ENCODE assay signal across 24 cellular contexts in genomic region chr11:113685650-113686349, GRCh38. TPM values are rescaled to one million over a fixed set of nuclear protein-coding genes. Genes with fewer than 3 reads are reported as not detected.
DNase-seq lines count a peak whose midpoint lies in the region; ATAC-seq and TF ChIP-seq lines count a peak whose summit lies in the region.
"Had no signal": no experiment of that assay in that cellular context is flagged by ENCODE, and none has a peak within 500 bp of the region (broad histone marks: within the 10 kb centered on the region; RNA-seq: fewer than 3 reads in every experiment).

No MANE protein-coding gene starts in this region.

- H3K4me1 Mint-ChIP-seq in activated CD4-positive, alpha-beta memory T cell treated with anti-CD3 and anti-CD28 coated beads, Interleukin-2, amount 10 ng/mL, durations not matched to agents 7 days and 5 days, result peaks cover 21% of the 10 kb centered on the region
- H3K4me1 Mint-ChIP-seq in activated CD4-positive, alpha-beta memory T cell treated with anti-CD3 and anti-CD28 coated beads for 36 hours (ENCODE audit: low read depth), result peaks cover 5% of the 10 kb centered on the region
- peaks cover 9% of the 10 kb centered on the region for H3K4me1 Mint-ChIP-seq in stimulated activated effector memory CD8-positive, alpha-beta T cell treated with anti-CD3 and anti-CD28 coated beads, Interleukin-12 subunit alpha, Interleukin-12 subunit beta, amount 100 ng/mL, for 72 hours

- no peak overlapping the region for H3K4me3 Mint-ChIP-seq in activated CD4-positive, alpha-beta memory T cell treated with anti-CD3 and anti-CD28 coated beads, Interleukin-2, amount 10 ng/mL, durations not matched to agents 7 days and 5 days
- H3K4me3 Mint-ChIP-seq in activated CD4-positive, alpha-beta memory T cell treated with anti-CD3 and anti-CD28 coated beads for 36 hours, result no peak overlapping the region
- no peak overlapping the region for H3K4me3 Mint-ChIP-seq in stimulated activated effector memory CD8-positive, alpha-beta T cell treated with anti-CD3 and anti-CD28 coated beads, Interleukin-12 subunit alpha, Interleukin-12 subunit beta, amount 100 ng/mL, for 72 hours
- H3K4me3 Mint-ChIP-seq: neural crest cell had no signal

- H3K4me2 ChIP-seq in OCI-LY3 (ENCODE audit: low read length), result peak overlapping the region; percentile 12; the same call in 1 of the 2 replicates
- H3K4me2 ChIP-seq: PC-9 had no signal

- intact Hi-C loops in activated CD4-positive, alpha-beta memory T cell treated with anti-CD3 and anti-CD28 coated beads for 36 hours (cut with micrococcal nuclease), result loop anchor here (10.0 kb wide), 1 partner anchor 121 kb away; no protein-coding TSS in a partner anchor

- H2AFZ ChIP-seq in OCI-LY3 (ENCODE audit: low read depth, low read length), result no peak overlapping the region
- H2AFZ ChIP-seq: PC-9 had no signal

- CTCF ChIA-PET in activated CD4-positive, alpha-beta memory T cell treated with anti-CD3 and anti-CD28 coated beads, Interleukin-2, amount 10 ng/mL, durations not matched to agents 7 days and 5 days (lab: Charles Lee), result no interaction called here
- CTCF ChIA-PET in activated CD4-positive, alpha-beta memory T cell treated with anti-CD3 and anti-CD28 coated beads for 36 hours (lab: Charles Lee), result no interaction called here

- no peak overlapping the region for H3K9ac ChIP-seq in OCI-LY3 (ENCODE audit: low read length)

- no peaks in the 10 kb centered on the region for H3K79me2 ChIP-seq in OCI-LY3 (ENCODE audit: low read length)

- no peak for DNase-seq in activated CD4-positive, alpha-beta memory T cell treated with anti-CD3 and anti-CD28 coated beads, Interleukin-2, amount 10 ng/mL, durations not matched to agents 7 days and 5 days
- no peak for DNase-seq in activated CD4-positive, alpha-beta memory T cell treated with anti-CD3 and anti-CD28 coated beads for 36 hours
- DNase-seq in stimulated activated effector memory CD8-positive, alpha-beta T cell treated with anti-CD3 and anti-CD28 coated beads, Interleukin-12 subunit alpha, Interleukin-12 subunit beta, amount 100 ng/mL, for 72 hours (ENCODE audit: low spot score in 2 of 2), result no peak
- no peak for DNase-seq in KG1 (lab: John Stamatoyannopoulos, UW)
- DNase-seq in NCI-H2107 (lab: John Stamatoyannopoulos, UW), result no peak
- DNase-seq: 8988T; activated CD4-positive, alpha-beta T cell treated with anti-CD3 and anti-CD28 coated beads, Interleukin-2, amount 50 U/mL, for 4 hours; activated naive CD4-positive, alpha-beta T cell treated with anti-CD3 and anti-CD28 coated beads, Interleukin-2, amount 50 U/mL, for 16 hours; activated T-cell treated with anti-CD3 and anti-CD28 coated beads, Interleukin-2, amount 50 U/mL, for 1 hour; BE2C; effector CD4-positive, alpha-beta T cell; NCI-H774; PC-9; stimulated activated CD4-positive, alpha-beta T cell treated with anti-CD3 and anti-CD28 coated beads, Interleukin-2, amount 100 ng/mL, for 48 hours; uterus had no signal

- H3K27ac ChIP-seq in OCI-LY3 (ENCODE audit: low read length), result no peak overlapping the region
- H3K27ac ChIP-seq: ascending aorta, PC-9, SJSA1, skin epidermis, uterus had no signal

- H3K4me3 ChIP-seq in OCI-LY3 (ENCODE audit: low read length), result no peak overlapping the region
- H3K4me3 ChIP-seq: ascending aorta, PC-9, SJSA1, skin epidermis, uterus had no signal

- no peaks in the 10 kb centered on the region for H3K36me3 Mint-ChIP-seq in activated CD4-positive, alpha-beta memory T cell treated with anti-CD3 and anti-CD28 coated beads, Interleukin-2, amount 10 ng/mL, durations not matched to agents 7 days and 5 days (ENCODE audit: low read depth)
- H3K36me3 Mint-ChIP-seq in activated CD4-positive, alpha-beta memory T cell treated with anti-CD3 and anti-CD28 coated beads for 36 hours, result no peaks in the 10 kb centered on the region
- H3K36me3 Mint-ChIP-seq in stimulated activated effector memory CD8-positive, alpha-beta T cell treated with anti-CD3 and anti-CD28 coated beads, Interleukin-12 subunit alpha, Interleukin-12 subunit beta, amount 100 ng/mL, for 72 hours, result no peaks in the 10 kb centered on the region

- ATAC-seq in GM21717 (IDR thresholded peaks at IDR 0.05; ENCODE audit: unreplicated experiment), result peak; percentile 48
- ATAC-seq in stimulated activated effector memory CD8-positive, alpha-beta T cell treated with anti-CD3 and anti-CD28 coated beads, Interleukin-12 subunit alpha, Interleukin-12 subunit beta, amount 100 ng/mL, for 72 hours, result peak; percentile 17
- ATAC-seq in HG03520 (IDR thresholded peaks at IDR 0.05; ENCODE audit: unreplicated experiment), result no peak

- no peaks in the 10 kb centered on the region for H3K9me3 ChIP-seq in OCI-LY3 (ENCODE audit: insufficient read depth, low read length)
- H3K9me3 ChIP-seq: ascending aorta, BE2C, SJSA1, uterus had no signal

- no peaks in the 10 kb centered on the region for H3K36me3 ChIP-seq in OCI-LY3 (replicated peaks; ENCODE audit: low read depth, low read length)
- H3K36me3 ChIP-seq: ascending aorta, BE2C, SJSA1, uterus had no signal

- no peaks in the 10 kb centered on the region for H4K20me1 ChIP-seq in OCI-LY3 (ENCODE audit: insufficient read depth, low read length)

- peak overlapping the region; percentile 44 for H3K27ac Mint-ChIP-seq in activated CD4-positive, alpha-beta memory T cell treated with anti-CD3 and anti-CD28 coated beads, Interleukin-2, amount 10 ng/mL, durations not matched to agents 7 days and 5 days
- H3K27ac Mint-ChIP-seq in activated CD4-positive, alpha-beta memory T cell treated with anti-CD3 and anti-CD28 coated beads for 36 hours, result no peak overlapping the region
- peak overlapping the region; percentile 16 for H3K27ac Mint-ChIP-seq in stimulated activated effector memory CD8-positive, alpha-beta T cell treated with anti-CD3 and anti-CD28 coated beads, Interleukin-12 subunit alpha, Interleukin-12 subunit beta, amount 100 ng/mL, for 72 hours
- H3K27ac Mint-ChIP-seq: progenitor cell of endocrine pancreas had no signal

- H3K9me3 Mint-ChIP-seq in activated CD4-positive, alpha-beta memory T cell treated with anti-CD3 and anti-CD28 coated beads, Interleukin-2, amount 10 ng/mL, durations not matched to agents 7 days and 5 days, result no peaks in the 10 kb centered on the region
- no peaks in the 10 kb centered on the region for H3K9me3 Mint-ChIP-seq in activated CD4-positive, alpha-beta memory T cell treated with anti-CD3 and anti-CD28 coated beads for 36 hours
- H3K9me3 Mint-ChIP-seq in stimulated activated effector memory CD8-positive, alpha-beta T cell treated with anti-CD3 and anti-CD28 coated beads, Interleukin-12 subunit alpha, Interleukin-12 subunit beta, amount 100 ng/mL, for 72 hours, result no peaks in the 10 kb centered on the region
- H3K9me3 Mint-ChIP-seq: neural crest cell had no signal

- POLR2A ChIA-PET in activated CD4-positive, alpha-beta memory T cell treated with anti-CD3 and anti-CD28 coated beads, Interleukin-2, amount 10 ng/mL, durations not matched to agents 7 days and 5 days (lab: Charles Lee), result no interaction called here
- POLR2A ChIA-PET in activated CD4-positive, alpha-beta memory T cell treated with anti-CD3 and anti-CD28 coated beads for 36 hours (lab: Charles Lee), result no interaction called here

- no peaks in the 10 kb centered on the region for H3K27me3 Mint-ChIP-seq in activated CD4-positive, alpha-beta memory T cell treated with anti-CD3 and anti-CD28 coated beads, Interleukin-2, amount 10 ng/mL, durations not matched to agents 7 days and 5 days
- no peaks in the 10 kb centered on the region for H3K27me3 Mint-ChIP-seq in activated CD4-positive, alpha-beta memory T cell treated with anti-CD3 and anti-CD28 coated beads for 36 hours

- peaks cover 11% of the 10 kb centered on the region for H3K4me1 ChIP-seq in OCI-LY3 (ENCODE audit: low read length)
- H3K4me1 ChIP-seq: ascending aorta, uterus had no signal

- peaks cover 14% of the 10 kb centered on the region for H3K27me3 ChIP-seq in OCI-LY3 (ENCODE audit: low read depth, low read length)
- H3K27me3 ChIP-seq: ascending aorta, BE2C, SJSA1, uterus had no signal

- no peak for TF ChIP-seq CTCF in OCI-LY3 (IDR thresholded peaks at IDR 0.05; ENCODE audit: low read depth, low read length)

RNA-seq across cellular contexts. Expression of gene TMPRSS5, which starts 20.3 kb away (rescaled TPM):
- total RNA-seq in activated CD4-positive, alpha-beta memory T cell treated with anti-CD3 and anti-CD28 coated beads, Interleukin-2, amount 10 ng/mL, durations not matched to agents 7 days and 5 days, result under 1 TPM; 0.50 to 0.78 TPM
- total RNA-seq in activated CD4-positive, alpha-beta memory T cell treated with anti-CD3 and anti-CD28 coated beads for 36 hours, result 1 to 10 TPM; 1.1 to 1.9 TPM
- total RNA-seq: ascending aorta, G401 had no signal
